ENCODE assay signal across 21 cellular contexts in genomic region chr5:62942384-62942783, GRCh38.
"Had no signal": no experiment of that assay in that cellular context is flagged by ENCODE, and none has a peak within 500 bp of the region (broad histone marks: within the 10 kb centered on the region; RNA-seq: fewer than 3 reads in every experiment).

No MANE protein-coding gene starts in this region.

- H3K27ac ChIP-seq: body of pancreas, left lung, prostate gland, right atrium auricular region, tibial nerve, VCaP had no signal

- ATAC-seq: activated CD8-positive, alpha-beta memory T cell treated with anti-CD3 and anti-CD28 coated beads, Interleukin-2, amount 10 ng/mL, durations not matched to agents 7 days and 5 days; activated CD8-positive, alpha-beta T cell treated with anti-CD3 and anti-CD28 coated beads for 36 hours; body of pancreas; left lung; naive thymus-derived CD4-positive, alpha-beta T cell had no signal

- H3K4me3 ChIP-seq: body of pancreas, left lung, lung, prostate gland, right atrium auricular region, tibial nerve had no signal

- H3K9me3 ChIP-seq: body of pancreas, left lung, prostate gland, right atrium auricular region, tibial nerve had no signal

- H3K27me3 ChIP-seq: body of pancreas, left lung, right atrium auricular region, tibial nerve had no signal

- DNase-seq: activated CD4-positive, alpha-beta T cell treated with anti-CD3 and anti-CD28 coated beads, Interleukin-2, amount 10 ng/mL, durations not matched to agents 7 days and 5 days; activated CD4-positive, CD25-positive, alpha-beta regulatory T cell treated with anti-CD3 and anti-CD28 coated beads, Interleukin-2, amount 50 U/mL, for 72 hours; activated CD8-positive, alpha-beta memory T cell treated with anti-CD3 and anti-CD28 coated beads, Interleukin-2, amount 10 ng/mL, durations not matched to agents 7 days and 5 days; activated CD8-positive, alpha-beta T cell treated with anti-CD3 and anti-CD28 coated beads for 36 hours; activated gamma-delta T cell treated with Interleukin-2 at 50 U/mL for 16 hours; activated T-cell treated with anti-CD3 and anti-CD28 coated beads for 4 hours; anterior cingulate cortex; body of pancreas; effector CD8-positive, alpha-beta T cell; foreskin melanocyte; immature natural killer cell; kidney glomerular epithelial cell; left lung; naive thymus-derived CD4-positive, alpha-beta T cell; stimulated activated CD4-positive, alpha-beta T cell treated with anti-CD3 and anti-CD28 coated beads, Interleukin-1b, Interleukin-23, amount 100 ng/mL, for 48 hours; substantia nigra had no signal

- H3K36me3 ChIP-seq: left lung, prostate gland, right atrium auricular region, tibial nerve had no signal

- H3K4me1 ChIP-seq: prostate gland had no signal
